In genomic region chr3:139319428-139320402, GRCh38 we compare ENCODE assay signal across 11 cellular contexts. TPM values are rescaled to one million over a fixed set of nuclear protein-coding genes. Genes with fewer than 3 reads are reported as not detected.
DNase-seq lines count a peak whose midpoint lies in the region; ATAC-seq and TF ChIP-seq lines count a peak whose summit lies in the region.
"Had no signal": no experiment of that assay in that cellular context is flagged by ENCODE, and none has a peak within 500 bp of the region (broad histone marks: within the 10 kb centered on the region; RNA-seq: fewer than 3 reads in every experiment).

No MANE protein-coding gene starts in this region.

- no peaks in the 10 kb centered on the region for H3K36me3 ChIP-seq in OCI-LY7 (ENCODE audit: insufficient read depth, low read length)

- H3K4me3 ChIP-seq in AG10803 (ENCODE audit: low read length) (no peak overlapping the region), GM12865 (ENCODE audit: low read depth, low read length) (no peak overlapping the region), OCI-LY7 (ENCODE audit: low read depth, low read length, poor library complexity, severe bottlenecking) (no peak overlapping the region), fibroblast of pulmonary artery (replicated peaks; ENCODE audit: low read depth, low read length) (no peak overlapping the region)

- H3K27ac ChIP-seq in OCI-LY7 (ENCODE audit: low read depth, low read length, poor library complexity, severe bottlenecking), result no peak overlapping the region
- H3K27ac ChIP-seq: epithelial cell of prostate, parathyroid adenoma had no signal

- H3K9me2 ChIP-seq in OCI-LY7 (ENCODE audit: insufficient read depth, low read length), result no peaks in the 10 kb centered on the region

- no peaks in the 10 kb centered on the region for H3K79me2 ChIP-seq in OCI-LY7 (ENCODE audit: insufficient read depth, low read depth, low read length)
- H3K79me2 ChIP-seq: parathyroid adenoma had no signal

- no peak for DNase-seq in AG10803 (ENCODE audit: low read depth)
- peak; percentile 18 for DNase-seq in GM12865 (ENCODE audit: low read depth)
- DNase-seq in OCI-LY7 (ENCODE audit: low spot score), result peak; percentile 7
- DNase-seq in fibroblast of pulmonary artery (ENCODE audit: low read depth), result peak; percentile 54
- DNase-seq in NK-92 treated with Interleukin-12 subunit alpha and Interleukin-12 subunit beta, amount 100 ng/mL, for 24 hours (lab: John Stamatoyannopoulos, UW), result no peak
- no peak for DNase-seq in stimulated activated CD4-positive, alpha-beta T cell treated with anti-CD3 and anti-CD28 coated beads, Interleukin-2, amount 100 ng/mL, for 48 hours
- no peak for DNase-seq in activated CD4-positive, alpha-beta T cell treated with anti-CD3 and anti-CD28 coated beads, Interleukin-2, amount 50 U/mL, for 48 hours
- DNase-seq: stimulated activated naive CD8-positive, alpha-beta T cell treated with anti-CD3 and anti-CD28 coated beads, Interleukin-15, amount 100 ng/mL, for 72 hours had no signal

- ATAC-seq in GM21723 (IDR thresholded peaks at IDR 0.05; ENCODE audit: unreplicated experiment), result no peak
- ATAC-seq: stimulated activated naive CD8-positive, alpha-beta T cell treated with anti-CD3 and anti-CD28 coated beads, Interleukin-15, amount 100 ng/mL, for 72 hours had no signal

- no peaks in the 10 kb centered on the region for H3K4me1 ChIP-seq in OCI-LY7 (ENCODE audit: insufficient read depth, low read length, poor library complexity, severe bottlenecking)
- H3K4me1 ChIP-seq: parathyroid adenoma had no signal

- H2AFZ ChIP-seq in OCI-LY7 (ENCODE audit: low read length), result no peak overlapping the region
- H2AFZ ChIP-seq: parathyroid adenoma had no signal

- POLR2A ChIA-PET in OCI-LY7 (lab: Charles Lee), result no interaction called here

- no peak overlapping the region for H3K4me2 ChIP-seq in OCI-LY7 (ENCODE audit: low read length)

- intact Hi-C loops in OCI-LY7 (cut with micrococcal nuclease; ENCODE audit: unreplicated experiment), result no loop called here

- no peaks in the 10 kb centered on the region for H4K20me1 ChIP-seq in OCI-LY7 (ENCODE audit: insufficient read depth, low read length)

- CTCF ChIA-PET in OCI-LY7 (lab: Charles Lee; ENCODE audit: unreplicated experiment), result no interaction called here

- TF ChIP-seq CTCF in AG10803 (conservative IDR thresholded peaks at IDR 0.05; ENCODE audit: low read length), result peak; percentile 30
- peak; percentile 33 for TF ChIP-seq CTCF in GM12865 (IDR thresholded peaks at IDR 0.05; ENCODE audit: insufficient read depth, low read depth, low read length, missing control alignments)
- peak; percentile 57 for TF ChIP-seq CTCF in OCI-LY7 (conservative IDR thresholded peaks at IDR 0.05; ENCODE audit: low read length)
- peak; percentile 63 for TF ChIP-seq CTCF in fibroblast of pulmonary artery (IDR thresholded peaks at IDR 0.05; ENCODE audit: low read length, missing control alignments)

- no peaks in the 10 kb centered on the region for H3K9me3 ChIP-seq in OCI-LY7 (ENCODE audit: low read length)

- BruUV-seq in OCI-LY7 (replicated peaks; lab: Mats Ljungman, UMichigan), result no TSS peak

RNA-seq across cellular contexts. Expression of gene MRPS22, which starts 24.1 kb away (rescaled TPM):
- total RNA-seq in OCI-LY7 (2014; rRNA removed; shearing (Covaris generic)), result 54.9 and 71.1 TPM in 2 replicates
- 52.3 and 61.4 TPM in 2 replicates for total RNA-seq in OCI-LY7 (2022)

Comparison
In these comparisons a context has a peak if more than half of its experiments do, and no peak if none do; other contexts are left out.
1. DNase-seq: peak in GM12865 (single experiment), OCI-LY7 (single experiment) and fibroblast of pulmonary artery (single experiment); none in AG10803 (single experiment), NK-92 treated with Interleukin-12 subunit alpha and Interleukin-12 subunit beta, amount 100 ng/mL, for 24 hours (single experiment), stimulated activated CD4-positive, alpha-beta T cell treated with anti-CD3 and anti-CD28 coated beads, Interleukin-2, amount 100 ng/mL, for 48 hours (0 of 2) and activated CD4-positive, alpha-beta T cell treated with anti-CD3 and anti-CD28 coated beads, Interleukin-2, amount 50 U/mL, for 48 hours (0 of 2).
2. Peak in every context shown above with its lines, with median percentiles within 50 percentile points of each other: CTCF ChIP-seq.